Comparison of ENCODE assay signal across 20 cellular contexts in the genomic region with DNA sequence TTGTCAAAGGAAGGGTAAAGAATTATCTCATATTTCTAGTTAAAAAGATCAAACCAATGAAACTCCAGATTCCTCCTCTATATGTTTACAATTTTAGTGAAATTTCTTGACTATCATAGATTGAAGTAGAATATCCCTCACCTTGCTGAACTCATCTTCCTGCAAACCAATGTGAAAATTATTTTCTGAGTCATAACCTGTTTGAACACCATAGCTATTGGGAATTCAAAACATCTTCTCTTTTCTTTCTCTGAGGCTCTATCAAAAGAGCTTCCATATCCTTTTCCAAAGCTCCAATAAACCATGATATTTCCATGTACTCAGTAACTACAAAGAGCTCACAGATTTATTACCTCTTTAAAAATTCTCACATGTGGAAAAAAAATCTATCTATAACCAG.
"Had no signal": no experiment of that assay in that cellular context is flagged by ENCODE, and none has a peak within 500 bp of the region (broad histone marks: within the 10 kb centered on the region; RNA-seq: fewer than 3 reads in every experiment).

No MANE protein-coding gene starts in this region.

- H3K36me3 ChIP-seq: adrenal gland, cardiac muscle cell, left lung, prostate gland, right atrium auricular region, tibial nerve, vagina, WERI-Rb-1 had no signal

- H3K27ac ChIP-seq: adrenal gland, cardiac muscle cell, prostate gland, right atrium auricular region, tibial nerve, vagina, WERI-Rb-1 had no signal

- H3K4me1 Mint-ChIP-seq: naive B cell had no signal

- H3K4me1 ChIP-seq: adrenal gland had no signal

- H3K4me3 Mint-ChIP-seq: dendritic cell treated with granulocyte-macrophage colony-stimulating factor and Interleukin-4, amounts not matched to agents 40 ng/mL and 50 ng/mL, for 4 days; effector memory CD8-positive, alpha-beta T cell; naive B cell; neural crest cell; stimulated activated naive CD8-positive, alpha-beta T cell treated with anti-CD3 and anti-CD28 coated beads, Interleukin-15, Interleukin-2, amounts not matched to agents 100 ng/mL and 50 ng/mL, for 24 hours had no signal

- H3K27me3 ChIP-seq: adrenal gland, cardiac muscle cell, left lung, right atrium auricular region, tibial nerve, vagina had no signal

- H3K4me3 ChIP-seq: adrenal gland, cardiac muscle cell, left lung, prostate gland, right atrium auricular region, tibial nerve, vagina had no signal

- H3K36me3 Mint-ChIP-seq: activated naive CD4-positive, alpha-beta T cell treated with anti-CD3 and anti-CD28 coated beads, Interleukin-2, amount 50 U/mL, for 72 hours; naive B cell had no signal

- ATAC-seq: activated naive CD4-positive, alpha-beta T cell treated with anti-CD3 and anti-CD28 coated beads, Interleukin-2, amount 50 U/mL, for 72 hours; effector memory CD8-positive, alpha-beta T cell; left lung had no signal

- DNase-seq: activated CD4-positive, alpha-beta T cell treated with anti-CD3 and anti-CD28 coated beads for 1 hour; activated CD4-positive, alpha-beta T cell treated with anti-CD3 and anti-CD28 coated beads, Interleukin-2, amount 50 U/mL, for 4 hours; activated gamma-delta T cell treated with Interleukin-2 at 50 U/mL for 16 hours; adrenal gland; effector memory CD8-positive, alpha-beta T cell; foreskin melanocyte; glutamatergic neuron; hippocampal formation; left lung; naive B cell; WERI-Rb-1 had no signal

- H3K9me3 ChIP-seq: adrenal gland, left lung, prostate gland, vagina had no signal

- H3K27ac Mint-ChIP-seq: activated naive CD4-positive, alpha-beta T cell treated with anti-CD3 and anti-CD28 coated beads, Interleukin-2, amount 50 U/mL, for 72 hours; dendritic cell treated with granulocyte-macrophage colony-stimulating factor and Interleukin-4, amounts not matched to agents 40 ng/mL and 50 ng/mL, for 4 days; effector memory CD8-positive, alpha-beta T cell; naive B cell; stimulated activated naive CD8-positive, alpha-beta T cell treated with anti-CD3 and anti-CD28 coated beads, Interleukin-15, Interleukin-2, amounts not matched to agents 100 ng/mL and 50 ng/mL, for 24 hours had no signal

- H3K27me3 Mint-ChIP-seq: dendritic cell treated with granulocyte-macrophage colony-stimulating factor and Interleukin-4, amounts not matched to agents 40 ng/mL and 50 ng/mL, for 4 days had no signal

- H3K9me3 Mint-ChIP-seq: activated naive CD4-positive, alpha-beta T cell treated with anti-CD3 and anti-CD28 coated beads, Interleukin-2, amount 50 U/mL, for 72 hours; stimulated activated naive CD8-positive, alpha-beta T cell treated with anti-CD3 and anti-CD28 coated beads, Interleukin-15, Interleukin-2, amounts not matched to agents 100 ng/mL and 50 ng/mL, for 24 hours had no signal
